ENCODE assay signal across 8 cellular contexts in the genomic region with DNA sequence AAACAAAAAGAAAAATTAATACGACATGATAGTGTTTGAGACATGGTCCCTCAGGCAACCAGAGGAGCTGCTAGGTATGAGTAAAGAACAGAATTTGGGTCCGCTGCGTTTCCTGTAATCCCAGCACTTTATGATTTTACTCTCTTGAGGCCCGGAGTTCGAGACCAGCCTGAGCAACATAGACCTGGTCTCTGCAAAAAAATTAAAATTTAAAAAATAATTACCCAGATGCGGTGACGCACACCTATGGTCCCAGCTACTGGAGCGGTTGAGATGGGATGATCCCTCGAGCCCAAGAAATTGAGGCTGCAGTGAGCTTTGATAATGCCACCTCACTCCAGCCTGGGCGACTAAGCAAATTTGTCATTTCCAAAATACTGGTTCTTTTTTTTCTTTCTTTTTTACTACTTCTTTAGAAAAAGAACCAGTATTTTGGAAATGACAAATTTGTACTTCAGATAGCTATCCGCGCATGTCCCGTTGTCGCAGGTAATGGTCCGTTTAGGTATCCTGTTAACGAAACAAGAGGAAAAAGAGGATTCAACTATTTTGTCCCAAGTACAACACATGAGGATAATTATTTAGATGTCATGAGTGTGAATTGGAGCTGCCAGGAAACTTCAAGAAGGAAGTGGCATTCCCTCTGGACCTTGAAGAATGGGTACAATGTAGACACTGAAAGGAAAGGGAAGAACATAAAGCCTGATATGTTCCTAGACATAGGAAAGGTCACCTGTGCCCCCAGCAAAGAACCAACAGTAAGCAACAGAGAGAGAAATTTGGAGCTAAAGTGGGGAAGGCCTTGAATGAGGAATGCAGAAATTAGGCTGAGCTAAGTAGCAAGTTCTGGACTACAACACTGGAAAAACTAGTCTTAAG. TPM values are rescaled to one million over a fixed set of nuclear protein-coding genes. Genes with fewer than 3 reads are reported as not detected.
A peak's percentile ranks its signal among the peaks of the same experiment; 100 is the strongest.
DNase-seq lines count a peak whose midpoint lies in the region; ATAC-seq, FAIRE-seq and TF ChIP-seq lines count a peak whose summit lies in the region.

No MANE protein-coding gene starts in this region.

- FAIRE-seq in GM12892 (lab: Jason Lieb, UNC), result peak; percentile 30

- peak overlapping the region; percentile 97 for H3K4me3 Mint-ChIP-seq in neural crest cell

- peaks cover 29% of the 10 kb centered on the region for H3K4me1 Mint-ChIP-seq in neural crest cell

- peak overlapping the region; percentile 76 for H2AFZ ChIP-seq in SU-DHL-6 (ENCODE audit: low read depth, low read length, severe bottlenecking)

- H3F3A ChIP-seq in SU-DHL-6 (ENCODE audit: insufficient read depth), result peaks cover 24% of the 10 kb centered on the region

- H3K9me3 Mint-ChIP-seq in neural crest cell, result no peaks in the 10 kb centered on the region

- peaks cover 6% of the 10 kb centered on the region for H3K36me3 Mint-ChIP-seq in neural crest cell (ENCODE audit: low read depth)

- TF ChIP-seq CTCF in SU-DHL-6 (IDR thresholded peaks at IDR 0.05; ENCODE audit: insufficient read depth, low read length, poor library complexity, severe bottlenecking), result no peak
- no peak for TF ChIP-seq CTCF in coronary artery (IDR thresholded peaks at IDR 0.05)
- TF ChIP-seq CTCF in neural crest cell (conservative IDR thresholded peaks at IDR 0.05), result no peak

- H3K27ac Mint-ChIP-seq in neural crest cell (ENCODE audit: unreplicated experiment), result peak overlapping the region; percentile 100

- DNase-seq in GM12892 (ENCODE audit: insufficient read length) (no peak), coronary artery (ENCODE audit: low spot score) (no peak), neural crest cell (ENCODE audit: low read depth, low spot score) (no peak), epidermal melanocyte (ENCODE audit: insufficient read length, low spot score) (no peak), NCI-H2107 treated with DMSO at 0.1 percent for 48 hours (lab: John Stamatoyannopoulos, UW; ENCODE audit: unreplicated experiment) (no peak)

- no peaks in the 10 kb centered on the region for H3K27me3 Mint-ChIP-seq in neural crest cell (ENCODE audit: low read depth)

- H3K4me2 ChIP-seq in SU-DHL-6 (ENCODE audit: low read depth, low read length, poor library complexity, severe bottlenecking), result peak overlapping the region; percentile 99

- no peaks in the 10 kb centered on the region for H3K9me3 ChIP-seq in SU-DHL-6 (ENCODE audit: insufficient read depth, low read length)

- peaks cover 11% of the 10 kb centered on the region; the same call in 1 of the 2 replicates for H3K36me3 ChIP-seq in SU-DHL-6 (ENCODE audit: low read length)

- peak overlapping the region; percentile 64 for H3K4me3 ChIP-seq in SU-DHL-6 (ENCODE audit: insufficient read depth, low read length, poor library complexity, severe bottlenecking)
- peak overlapping the region; percentile 83 for H3K4me3 ChIP-seq in coronary artery

- H3K79me2 ChIP-seq in SU-DHL-6 (ENCODE audit: insufficient read depth, low read length), result peaks cover 34% of the 10 kb centered on the region

- ATAC-seq in HG02870 (IDR thresholded peaks at IDR 0.05; ENCODE audit: unreplicated experiment), result no peak
- no peak for ATAC-seq in HG03571 (IDR thresholded peaks at IDR 0.05; ENCODE audit: unreplicated experiment)

- peak overlapping the region; percentile 95 for H3K9ac ChIP-seq in SU-DHL-6 (ENCODE audit: low read length)

- H3K9me2 ChIP-seq in SU-DHL-6 (replicated peaks; ENCODE audit: insufficient read depth, low read length), result no peaks in the 10 kb centered on the region

- H3K27ac ChIP-seq in SU-DHL-6 (ENCODE audit: low read depth, low read length), result peak overlapping the region; percentile 93
- peak overlapping the region; percentile 91 to 92 for H3K27ac ChIP-seq in coronary artery

- no peaks in the 10 kb centered on the region for H3K27me3 ChIP-seq in SU-DHL-6 (ENCODE audit: low read length)

- H4K20me1 ChIP-seq in SU-DHL-6 (ENCODE audit: low read depth, low read length), result peaks cover 6% of the 10 kb centered on the region

- no peak for TF ChIP-seq POLR2A in GM12892 (IDR thresholded peaks at IDR 0.05; ENCODE audit: low read depth, low read length)

RNA-seq across cellular contexts. Expression of gene HECTD1, which starts 1.2 kb away (rescaled TPM):
- polyA plus RNA-seq in GM12892 (2012; ENCODE audit: missing spikeins), result 50.8 TPM
- 152 and 166 TPM in 2 replicates for total RNA-seq in neural crest cell
